Comparison of ENCODE assay signal across 11 cellular contexts in genomic region chr10:118669020-118669766, GRCh38.
DNase-seq lines count a peak whose midpoint lies in the region; ATAC-seq, FAIRE-seq and TF ChIP-seq lines count a peak whose summit lies in the region.
"Had no signal": no experiment of that assay in that cellular context is flagged by ENCODE, and none has a peak within 500 bp of the region (broad histone marks: within the 10 kb centered on the region; RNA-seq: fewer than 3 reads in every experiment).

No MANE protein-coding gene starts in this region.

- no peak overlapping the region for H3K27ac Mint-ChIP-seq in endothelial cell (ENCODE audit: unreplicated experiment)

- H3K4me1 ChIP-seq in HAP-1: peaks cover 2% of the 10 kb centered on the region; the same call in 1 of the 2 replicates
- peaks cover 23% of the 10 kb centered on the region for H3K4me1 ChIP-seq in HepG2 (ENCODE audit: insufficient read depth, low read length)
- H3K4me1 ChIP-seq: right lobe of liver had no signal

- no peak for FAIRE-seq in HepG2 (lab: Jason Lieb, UNC)

- H3K4me1 Mint-ChIP-seq in endothelial cell (ENCODE audit: unreplicated experiment): no peaks in the 10 kb centered on the region

- H3K4me3 Mint-ChIP-seq in endothelial cell (ENCODE audit: unreplicated experiment): no peak overlapping the region

- in situ Hi-C loops in HAP-1 (cut with MboI; ENCODE audit: low sequenced_read_pairs): no loop called here
- in situ Hi-C loops in HepG2 (cut with HindIII; ENCODE audit: extremely low pct_ligation_motif_present, low pct_unique_long_range_greater_than_20kb): no loop called here

- no TSS peak for BruUV-seq in HepG2 (replicated peaks; lab: Mats Ljungman, UMichigan)

- intact Hi-C loops in HepG2 (cut with micrococcal nuclease; ENCODE audit: unreplicated experiment): no loop called here

- ATAC-seq in HepG2: peak; percentile 5; the same call in 2 of the 3 replicates
- no peak for ATAC-seq in esophagus mucosa
- ATAC-seq: PC-3 had no signal

- no peak for TF ChIP-seq RAD21 in HepG2 (CRISPR knock-in tag; IDR thresholded peaks at IDR 0.05)

- POLR2A ChIA-PET in HepG2 (lab: Yijun Ruan, JAX): no interaction called here

- no peak overlapping the region for H2AFZ ChIP-seq in HepG2 (ENCODE audit: low read length)

- peaks cover 7% of the 10 kb centered on the region for H3K36me3 Mint-ChIP-seq in endothelial cell (ENCODE audit: low read depth, unreplicated experiment)

- H3K36me3 ChIP-seq in HAP-1 (replicated peaks) (no peaks in the 10 kb centered on the region), HepG2 (replicated peaks in 1 of 2; ENCODE audit: control insufficient read depth in 1 of 2, insufficient read depth in 2 of 2, low read length in 2 of 2) (no peaks in the 10 kb centered on the region; a peak in 1 of 5 replicates)
- H3K36me3 ChIP-seq: cardiac muscle cell, right lobe of liver had no signal

- H3K79me2 ChIP-seq in HepG2 (ENCODE audit: insufficient read depth, low read length): no peaks in the 10 kb centered on the region

- no peak for TF ChIP-seq POLR2A in HepG2 (IDR thresholded peaks at IDR 0.05; ENCODE audit: insufficient read depth in 1 of 2, low read depth in 2 of 2, low read length in 2 of 2)

- TF ChIP-seq EP300 in HepG2 (IDR thresholded peaks at IDR 0.05; ENCODE audit: low read depth in 2 of 2, low read length in 2 of 2) (no peak), HepG2 (CRISPR knock-in tag; IDR thresholded peaks at IDR 0.05; ENCODE audit: borderline replicate concordance) (no peak)

- no peak overlapping the region for H3K9ac ChIP-seq in HepG2 (ENCODE audit: insufficient read depth, low read depth, low read length)

- H3K27me3 ChIP-seq in HAP-1 (ENCODE audit: low read depth): no peaks in the 10 kb centered on the region; the same call in 1 of the 2 replicates
- no peaks in the 10 kb centered on the region; a peak in 1 of 5 replicates for H3K27me3 ChIP-seq in HepG2 (ENCODE audit: control insufficient read depth in 1 of 2, insufficient read depth in 2 of 2, low read length in 2 of 2)
- H3K27me3 ChIP-seq: cardiac muscle cell, right lobe of liver had no signal

- no peak overlapping the region for H3K4me2 ChIP-seq in HepG2 (ENCODE audit: low read depth, low read length)

- TF ChIP-seq CTCF in HepG2 (CRISPR knock-in tag; IDR thresholded peaks at IDR 0.05) (no peak), endothelial cell (IDR thresholded peaks at IDR 0.05; ENCODE audit: unreplicated experiment) (no peak)

- CTCF ChIA-PET in HepG2 (lab: Yijun Ruan, JAX; ENCODE audit: low intra/inter-chr PET ratio, low total read pairs): no interaction called here

- no peaks in the 10 kb centered on the region for H3K9me3 ChIP-seq in HAP-1
- no peaks in the 10 kb centered on the region for H3K9me3 ChIP-seq in HepG2 (ENCODE audit: low read length)
- H3K9me3 ChIP-seq: right lobe of liver had no signal

- H3K27ac ChIP-seq in HepG2 (ENCODE audit: extremely low read length, insufficient read depth, low read length): no peak overlapping the region
- H3K27ac ChIP-seq: cardiac muscle cell, right lobe of liver had no signal

- H3K4me3 ChIP-seq in HAP-1 (no peak overlapping the region), HepG2 (replicated peaks in 1 of 3; ENCODE audit: insufficient read depth in 1 of 3, low read depth in 2 of 3, low read length in 3 of 3) (no peak overlapping the region)
- H3K4me3 ChIP-seq: cardiac muscle cell, right lobe of liver had no signal

- WGBS in HepG2 (ENCODE audit: low lambda C conversion rate): 51% methylated on average over 16 of the region's 20 CpGs

- peak; percentile 87 for DNase-seq in AG08395 (ENCODE audit: low spot score)
- DNase-seq in HAP-1 (ENCODE audit: low spot score in 2 of 2): peak; percentile 20 to 46
- DNase-seq in astrocyte of the hippocampus (ENCODE audit: low read depth, low spot score): peak; percentile 93
- DNase-seq in HepG2 (ENCODE audit: low spot score): no peak
- no peak for DNase-seq in T-helper 9 cell
- DNase-seq in NCI-H2107 treated with DMSO at 0.1 percent for 48 hours (lab: John Stamatoyannopoulos, UW; ENCODE audit: unreplicated experiment): no peak
- DNase-seq in endothelial cell (ENCODE audit: low spot score): no peak
- DNase-seq: PC-3, right lobe of liver had no signal

- no peaks in the 10 kb centered on the region for H4K20me1 ChIP-seq in HepG2 (ENCODE audit: insufficient read depth, low read length)

- H3K27me3 Mint-ChIP-seq in endothelial cell (ENCODE audit: unreplicated experiment): no peaks in the 10 kb centered on the region

- no peaks in the 10 kb centered on the region for H3K9me3 Mint-ChIP-seq in endothelial cell (ENCODE audit: unreplicated experiment)

TF ChIP-seq in HepG2, 621 proteins besides CTCF, POLR2A, EP300 and RAD21 (continues in another document):
- TF ChIP-seq ZNF563 (CRISPR knock-in tag; IDR thresholded peaks at IDR 0.05) (no peak), HMGA1 (CRISPR knock-in tag; conservative IDR thresholded peaks at IDR 0.05) (no peak), MTA3 (CRISPR knock-in tag; IDR thresholded peaks at IDR 0.05) (no peak), ZFY (CRISPR knock-in tag; IDR thresholded peaks at IDR 0.05) (no peak), ZNF891 (CRISPR knock-in tag; IDR thresholded peaks at IDR 0.05) (no peak), LCORL (IDR thresholded peaks at IDR 0.05) (no peak), LCORL (CRISPR knock-in tag; IDR thresholded peaks at IDR 0.05) (no peak), PAX8 (CRISPR knock-in tag; IDR thresholded peaks at IDR 0.05; ENCODE audit: borderline replicate concordance) (no peak), BRF2 (CRISPR knock-in tag; IDR thresholded peaks at IDR 0.05) (no peak), PITX1 (CRISPR knock-in tag; IDR thresholded peaks at IDR 0.05) (no peak), ZHX1 (CRISPR knock-in tag; IDR thresholded peaks at IDR 0.05; ENCODE audit: low read depth) (no peak), SKI (IDR thresholded peaks at IDR 0.05; ENCODE audit: partially characterized antibody) (no peak), CREBL2 (CRISPR knock-in tag; IDR thresholded peaks at IDR 0.05; ENCODE audit: borderline replicate concordance) (no peak), ZNF784 (CRISPR knock-in tag; IDR thresholded peaks at IDR 0.05; ENCODE audit: borderline replicate concordance) (no peak), ZNF691 (CRISPR knock-in tag; IDR thresholded peaks at IDR 0.05; ENCODE audit: borderline replicate concordance, low read depth) (no peak), ZNF232 (CRISPR knock-in tag; IDR thresholded peaks at IDR 0.05; ENCODE audit: borderline replicate concordance) (no peak)

Comparison
In these comparisons a context has a peak if more than half of its experiments do, and no peak if none do; other contexts are left out.
1. DNase-seq: peak in AG08395 (single experiment), HAP-1 (2 of 2) and astrocyte of the hippocampus (single experiment); none in HepG2 (single experiment), T-helper 9 cell (single experiment), NCI-H2107 treated with DMSO at 0.1 percent for 48 hours (single experiment) and endothelial cell (single experiment).